1 cellular context compared by ENCODE assay signal in genomic region chr19:38411898-38412297, GRCh38.
TF ChIP-seq lines count a peak whose summit lies in the region.
"Not testable (repeated sequence)": the region's sequence is repeated elsewhere in the genome, so short reads cannot be mapped to it uniquely, and the experiment has no call there.

No MANE protein-coding gene starts in this region.

TF ChIP-seq in HepG2, 621 proteins besides CTCF, POLR2A, EP300 and RAD21:
- peak; percentile 94 for TF ChIP-seq FOXP1 (IDR thresholded peaks at IDR 0.05)
- not testable (repeated sequence) for TF ChIP-seq FOXP1 (CRISPR knock-in tag; IDR thresholded peaks at IDR 0.05)
